Comparison of ENCODE assay signal across 11 cellular contexts in the genomic region with DNA sequence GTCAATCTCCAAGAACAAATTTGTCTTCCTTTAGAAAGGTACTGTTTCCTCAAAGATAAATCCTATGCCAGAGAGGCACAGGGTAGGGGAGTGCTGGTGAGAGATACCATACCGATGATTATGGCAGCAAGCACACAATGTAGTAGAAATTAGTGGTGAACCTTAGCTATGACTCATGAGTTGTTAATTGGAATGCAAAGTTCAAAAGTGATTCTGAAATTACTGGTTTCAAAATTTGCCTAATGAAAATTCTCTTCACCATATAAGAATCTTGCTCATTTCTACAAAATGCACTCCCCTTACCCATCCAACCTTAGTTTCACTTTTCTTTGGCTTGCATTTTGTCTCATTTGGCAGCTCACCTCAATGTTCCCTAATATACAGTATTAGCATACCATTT.
DNase-seq lines count a peak whose midpoint lies in the region; ATAC-seq and TF ChIP-seq lines count a peak whose summit lies in the region.
"Had no signal": no experiment of that assay in that cellular context is flagged by ENCODE, and none has a peak within 500 bp of the region (broad histone marks: within the 10 kb centered on the region; RNA-seq: fewer than 3 reads in every experiment).

No MANE protein-coding gene starts in this region.

- no peaks in the 10 kb centered on the region for H3K27me3 ChIP-seq in upper lobe of right lung

- peaks cover 25% of the 10 kb centered on the region for H3K4me1 Mint-ChIP-seq in activated naive CD4-positive, alpha-beta T cell treated with anti-CD3 and anti-CD28 coated beads for 36 hours (ENCODE audit: low read depth)
- peaks cover 20% of the 10 kb centered on the region for H3K4me1 Mint-ChIP-seq in activated T-helper 1 cell treated with anti-CD3 and anti-CD28 coated beads, Interleukin-12 subunit alpha, Interleukin-12 subunit beta, Interleukin-2, Interleukin-4 antibody, amounts not matched to agents 30 ng/mL and 10 ng/mL and 1 ng/mL, durations not matched to agents 14 hours and 24 hours and 36 hours (ENCODE audit: low read depth)
- H3K4me1 Mint-ChIP-seq in stimulated activated effector memory CD8-positive, alpha-beta T cell treated with anti-CD3 and anti-CD28 coated beads, Interleukin-12 subunit alpha, Interleukin-12 subunit beta, amount 100 ng/mL, for 72 hours = peaks cover 23% of the 10 kb centered on the region
- H3K4me1 Mint-ChIP-seq: nephron had no signal

- H3K9me3 ChIP-seq in upper lobe of right lung = no peaks in the 10 kb centered on the region

- H3K36me3 ChIP-seq in upper lobe of right lung = peaks cover 6% of the 10 kb centered on the region

- H3K27me3 Mint-ChIP-seq in activated naive CD4-positive, alpha-beta T cell treated with anti-CD3 and anti-CD28 coated beads for 36 hours (ENCODE audit: low read depth) = no peaks in the 10 kb centered on the region
- H3K27me3 Mint-ChIP-seq in activated T-helper 1 cell treated with anti-CD3 and anti-CD28 coated beads, Interleukin-12 subunit alpha, Interleukin-12 subunit beta, Interleukin-2, Interleukin-4 antibody, amounts not matched to agents 30 ng/mL and 10 ng/mL and 1 ng/mL, durations not matched to agents 14 hours and 24 hours and 36 hours (ENCODE audit: insufficient read depth) = no peaks in the 10 kb centered on the region

- H3K27ac Mint-ChIP-seq in activated naive CD4-positive, alpha-beta T cell treated with anti-CD3 and anti-CD28 coated beads for 36 hours = peak overlapping the region; percentile 73
- H3K27ac Mint-ChIP-seq in activated T-helper 1 cell treated with anti-CD3 and anti-CD28 coated beads, Interleukin-12 subunit alpha, Interleukin-12 subunit beta, Interleukin-2, Interleukin-4 antibody, amounts not matched to agents 30 ng/mL and 10 ng/mL and 1 ng/mL, durations not matched to agents 14 hours and 24 hours and 36 hours = peak overlapping the region; percentile 74
- H3K27ac Mint-ChIP-seq in stimulated activated effector memory CD8-positive, alpha-beta T cell treated with anti-CD3 and anti-CD28 coated beads, Interleukin-12 subunit alpha, Interleukin-12 subunit beta, amount 100 ng/mL, for 72 hours = peak overlapping the region; percentile 70
- H3K27ac Mint-ChIP-seq: nephron had no signal

- no peak overlapping the region for H3K4me3 ChIP-seq in upper lobe of right lung
- H3K4me3 ChIP-seq: coronary artery had no signal

- peaks cover 40% of the 10 kb centered on the region for H3K36me3 Mint-ChIP-seq in activated naive CD4-positive, alpha-beta T cell treated with anti-CD3 and anti-CD28 coated beads for 36 hours (ENCODE audit: low read depth)
- peaks cover 43% of the 10 kb centered on the region for H3K36me3 Mint-ChIP-seq in activated T-helper 1 cell treated with anti-CD3 and anti-CD28 coated beads, Interleukin-12 subunit alpha, Interleukin-12 subunit beta, Interleukin-2, Interleukin-4 antibody, amounts not matched to agents 30 ng/mL and 10 ng/mL and 1 ng/mL, durations not matched to agents 14 hours and 24 hours and 36 hours (ENCODE audit: low read depth)
- peaks cover 63% of the 10 kb centered on the region for H3K36me3 Mint-ChIP-seq in stimulated activated effector memory CD8-positive, alpha-beta T cell treated with anti-CD3 and anti-CD28 coated beads, Interleukin-12 subunit alpha, Interleukin-12 subunit beta, amount 100 ng/mL, for 72 hours

- no peak overlapping the region for H3K27ac ChIP-seq in upper lobe of right lung
- H3K27ac ChIP-seq: coronary artery had no signal

- no peaks in the 10 kb centered on the region for H3K4me1 ChIP-seq in upper lobe of right lung

- CTCF ChIA-PET in activated naive CD4-positive, alpha-beta T cell treated with anti-CD3 and anti-CD28 coated beads for 36 hours (lab: Charles Lee) = interaction anchor here (1.0 to 1.2 kb wide), 4 partner anchors 9 to 400 kb away, joined by 3 to 8 read pairs (median 4); no protein-coding TSS in a partner anchor

- no peaks in the 10 kb centered on the region for H3K9me3 Mint-ChIP-seq in activated naive CD4-positive, alpha-beta T cell treated with anti-CD3 and anti-CD28 coated beads for 36 hours
- peaks cover 7% of the 10 kb centered on the region for H3K9me3 Mint-ChIP-seq in activated T-helper 1 cell treated with anti-CD3 and anti-CD28 coated beads, Interleukin-12 subunit alpha, Interleukin-12 subunit beta, Interleukin-2, Interleukin-4 antibody, amounts not matched to agents 30 ng/mL and 10 ng/mL and 1 ng/mL, durations not matched to agents 14 hours and 24 hours and 36 hours
- no peaks in the 10 kb centered on the region for H3K9me3 Mint-ChIP-seq in stimulated activated effector memory CD8-positive, alpha-beta T cell treated with anti-CD3 and anti-CD28 coated beads, Interleukin-12 subunit alpha, Interleukin-12 subunit beta, amount 100 ng/mL, for 72 hours

- DNase-seq in activated naive CD4-positive, alpha-beta T cell treated with anti-CD3 and anti-CD28 coated beads for 36 hours = peak; percentile 32
- no peak for DNase-seq in activated naive CD4-positive, alpha-beta T cell (lab: John Stamatoyannopoulos, UW)
- no peak for DNase-seq in activated T-helper 1 cell treated with anti-CD3 and anti-CD28 coated beads, Interleukin-12 subunit alpha, Interleukin-12 subunit beta, Interleukin-2, Interleukin-4 antibody, amounts not matched to agents 30 ng/mL and 10 ng/mL and 1 ng/mL, durations not matched to agents 14 hours and 24 hours and 36 hours (ENCODE audit: low spot score)
- peak in 1 of 2 donors; percentile 54 for DNase-seq in stimulated activated effector memory CD8-positive, alpha-beta T cell treated with anti-CD3 and anti-CD28 coated beads, Interleukin-12 subunit alpha, Interleukin-12 subunit beta, amount 100 ng/mL, for 72 hours (ENCODE audit: low spot score in 2 of 2)
- DNase-seq in upper lobe of right lung = no peak
- DNase-seq: activated CD4-positive, CD25-positive, alpha-beta regulatory T cell treated with anti-CD3 and anti-CD28 coated beads, Interleukin-2, amount 50 U/mL, for 72 hours had no signal

- H3K4me3 Mint-ChIP-seq in activated naive CD4-positive, alpha-beta T cell treated with anti-CD3 and anti-CD28 coated beads for 36 hours = peak overlapping the region; percentile 33
- peak overlapping the region; percentile 58 for H3K4me3 Mint-ChIP-seq in activated T-helper 1 cell treated with anti-CD3 and anti-CD28 coated beads, Interleukin-12 subunit alpha, Interleukin-12 subunit beta, Interleukin-2, Interleukin-4 antibody, amounts not matched to agents 30 ng/mL and 10 ng/mL and 1 ng/mL, durations not matched to agents 14 hours and 24 hours and 36 hours
- H3K4me3 Mint-ChIP-seq in stimulated activated effector memory CD8-positive, alpha-beta T cell treated with anti-CD3 and anti-CD28 coated beads, Interleukin-12 subunit alpha, Interleukin-12 subunit beta, amount 100 ng/mL, for 72 hours = peak overlapping the region; percentile 31
- H3K4me3 Mint-ChIP-seq: nephron had no signal

- TF ChIP-seq CTCF in upper lobe of right lung (IDR thresholded peaks at IDR 0.05) = no peak

- intact Hi-C loops in activated naive CD4-positive, alpha-beta T cell treated with anti-CD3 and anti-CD28 coated beads for 36 hours (cut with micrococcal nuclease) = loop anchor here (1.0 to 5.0 kb wide), 7 partner anchors 12 to 666 kb away; partner anchors contain the start of gene TNIK
- intact Hi-C loops in activated T-helper 1 cell treated with anti-CD3 and anti-CD28 coated beads, Interleukin-12 subunit alpha, Interleukin-12 subunit beta, Interleukin-2, Interleukin-4 antibody, amounts not matched to agents 30 ng/mL and 10 ng/mL and 1 ng/mL, durations not matched to agents 14 hours and 24 hours and 36 hours (cut with micrococcal nuclease) = loop anchor here (1.0 kb wide), 1 partner anchor 121 kb away; no protein-coding TSS in a partner anchor
- intact Hi-C loops in upper lobe of right lung (cut with DNase I) = no loop called here

- ATAC-seq in HG02763 (IDR thresholded peaks at IDR 0.05; ENCODE audit: unreplicated experiment) (peak; percentile 40), GM18873 (IDR thresholded peaks at IDR 0.05; ENCODE audit: low FRiP score, unreplicated experiment) (no peak), upper lobe of right lung (no peak), HG02970 (IDR thresholded peaks at IDR 0.05; ENCODE audit: low FRiP score, unreplicated experiment) (no peak)
- peak; percentile 96 for ATAC-seq in stimulated activated effector memory CD8-positive, alpha-beta T cell treated with anti-CD3 and anti-CD28 coated beads, Interleukin-12 subunit alpha, Interleukin-12 subunit beta, amount 100 ng/mL, for 72 hours

Comparison
In these comparisons a context has a peak if more than half of its experiments do, and no peak if none do; other contexts are left out.
1. ATAC-seq: peak in HG02763 (single experiment) and stimulated activated effector memory CD8-positive, alpha-beta T cell treated with anti-CD3 and anti-CD28 coated beads, Interleukin-12 subunit alpha, Interleukin-12 subunit beta, amount 100 ng/mL, for 72 hours (single experiment); none in GM18873 (single experiment), upper lobe of right lung (single experiment) and HG02970 (single experiment).
2. Peak in every context shown above with its lines, with median percentiles within 50 percentile points of each other: H3K27ac Mint-ChIP-seq and H3K4me3 Mint-ChIP-seq.